ENCODE assay signal across 9 cellular contexts in genomic region chr4:89753601-89754066, GRCh38.
DNase-seq lines count a peak whose midpoint lies in the region; ATAC-seq and TF ChIP-seq lines count a peak whose summit lies in the region.
"Had no signal": no experiment of that assay in that cellular context is flagged by ENCODE, and none has a peak within 500 bp of the region (broad histone marks: within the 10 kb centered on the region; RNA-seq: fewer than 3 reads in every experiment).

No MANE protein-coding gene starts in this region.

- TF ChIP-seq POLR2A in gastrocnemius medialis (IDR thresholded peaks at IDR 0.05), result no peak

- peak; percentile 27 for DNase-seq in DMS 273 (lab: John Stamatoyannopoulos, UW; ENCODE audit: unreplicated experiment)
- DNase-seq in DMS 273 treated with DMSO at 0.1 percent for 48 hours (lab: John Stamatoyannopoulos, UW), result no peak
- DNase-seq in WTC11 (ENCODE audit: low spot score), result no peak
- peak; percentile 97 for DNase-seq in iris pigment epithelial cell (ENCODE audit: low read depth)
- no peak for DNase-seq in SHP77 (lab: John Stamatoyannopoulos, UW)
- no peak for DNase-seq in gastrocnemius medialis
- DNase-seq in activated CD8-positive, alpha-beta memory T cell treated with anti-CD3 and anti-CD28 coated beads, Interleukin-2, amount 50 U/mL, for 4 hours, result no peak
- DNase-seq: 8988T had no signal

- no peak overlapping the region for H3K4me3 ChIP-seq in gastrocnemius medialis

- no peaks in the 10 kb centered on the region for H3K36me3 ChIP-seq in gastrocnemius medialis

- no peaks in the 10 kb centered on the region for H3K4me1 ChIP-seq in gastrocnemius medialis

- no peak overlapping the region for H3K27ac Mint-ChIP-seq in WTC11

- no peaks in the 10 kb centered on the region for H3K27me3 ChIP-seq in gastrocnemius medialis

- CTCF ChIA-PET in WTC11 (lab: Charles Lee), result interaction anchor here (1.0 kb wide), 1 partner anchor 113 kb away, joined by 4 read pairs; no protein-coding TSS in a partner anchor

- H3K27ac ChIP-seq in temporal lobe (ENCODE audit: low read depth, low read length) (peak overlapping the region; percentile 31), gastrocnemius medialis (no peak overlapping the region)

- POLR2A ChIA-PET in WTC11 (lab: Charles Lee), result no interaction called here

- H3K4me1 Mint-ChIP-seq in WTC11, result peaks cover 12% of the 10 kb centered on the region

- H3K4me3 Mint-ChIP-seq in WTC11, result no peak overlapping the region

- no peak for ATAC-seq in WTC11
- ATAC-seq in gastrocnemius medialis, result no peak

- no peaks in the 10 kb centered on the region for H3K36me3 Mint-ChIP-seq in WTC11

- H3K27me3 Mint-ChIP-seq in WTC11 (ENCODE audit: low read depth), result no peaks in the 10 kb centered on the region

- intact Hi-C loops in gastrocnemius medialis (cut with DNase I; ENCODE audit: low total_unique reads), result no loop called here

- no peaks in the 10 kb centered on the region for H3K9me3 Mint-ChIP-seq in WTC11

- no peaks in the 10 kb centered on the region for H3K9me3 ChIP-seq in gastrocnemius medialis

- in situ Hi-C loops in gastrocnemius medialis (cut with MboI; ENCODE audit: low sequenced_read_pairs in 4 of 4), result no loop called here

- TF ChIP-seq CTCF in WTC11 (IDR thresholded peaks at IDR 0.05), result no peak
- TF ChIP-seq CTCF in gastrocnemius medialis (IDR thresholded peaks at IDR 0.05 in 4 of 5, conservative IDR thresholded peaks at IDR 0.05 in 1 of 5), result no peak

TF ChIP-seq in WTC11, 78 proteins besides CTCF, POLR2A, EP300 and RAD21:
- TF ChIP-seq MAX (CRISPR knock-in tag; IDR thresholded peaks at IDR 0.05) (no peak), GABPB1 (CRISPR knock-in tag; IDR thresholded peaks at IDR 0.05) (0 out of 2 replicates have a peak, but pooled peaks have one; percentile 28), JAZF1 (CRISPR knock-in tag; IDR thresholded peaks at IDR 0.05) (no peak), ATF1 (CRISPR knock-in tag; IDR thresholded peaks at IDR 0.05) (no peak)

Comparison
In these comparisons a context has a peak if more than half of its experiments do, and no peak if none do; other contexts are left out.
1. DNase-seq: peak in DMS 273 (single experiment) and iris pigment epithelial cell (single experiment); none in DMS 273 treated with DMSO at 0.1 percent for 48 hours (single experiment), WTC11 (single experiment), SHP77 (0 of 2), gastrocnemius medialis (0 of 2) and activated CD8-positive, alpha-beta memory T cell treated with anti-CD3 and anti-CD28 coated beads, Interleukin-2, amount 50 U/mL, for 4 hours (single experiment).